Comparison of ENCODE assay signal across 9 cellular contexts in the genomic region with DNA sequence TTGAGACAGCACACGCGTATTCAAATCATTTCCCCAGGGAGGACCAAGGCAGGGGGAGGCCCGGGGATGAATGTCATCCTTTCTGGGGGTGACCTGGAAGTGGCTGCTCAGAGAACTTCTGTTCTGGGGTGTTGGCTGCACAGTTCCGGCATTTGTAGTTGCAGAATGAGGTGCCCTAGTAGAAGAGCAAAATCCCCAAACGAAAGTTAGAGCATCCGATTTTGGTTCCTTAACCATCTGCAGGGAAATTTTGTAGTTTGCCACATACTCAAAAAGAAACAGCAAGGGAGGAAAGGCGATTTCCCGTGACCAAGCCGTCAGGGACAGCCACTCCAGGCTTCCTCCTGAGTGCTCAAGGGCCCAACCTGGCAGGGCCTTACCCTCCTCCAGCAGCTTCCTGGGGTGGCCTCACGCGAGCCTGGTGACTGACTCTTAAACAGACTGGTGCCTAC. TPM values are rescaled to one million over a fixed set of nuclear protein-coding genes. Genes with fewer than 3 reads are reported as not detected.
DNase-seq lines count a peak whose midpoint lies in the region; ATAC-seq lines count a peak whose summit lies in the region.
"Had no signal": no experiment of that assay in that cellular context is flagged by ENCODE, and none has a peak within 500 bp of the region (broad histone marks: within the 10 kb centered on the region; RNA-seq: fewer than 3 reads in every experiment).

No MANE protein-coding gene starts in this region.

- H3K27me3 ChIP-seq in SJCRH30, result no peaks in the 10 kb centered on the region

- no peaks in the 10 kb centered on the region for H3K36me3 ChIP-seq in SJCRH30

- DNase-seq in DMS53 (lab: John Stamatoyannopoulos, UW), result no peak
- no peak for DNase-seq in NCI-H2196 (lab: John Stamatoyannopoulos, UW; ENCODE audit: unreplicated experiment)
- DNase-seq in SJCRH30, result no peak
- no peak for DNase-seq in stimulated activated CD4-positive, alpha-beta T cell treated with anti-CD3 and anti-CD28 coated beads, Interleukin-1b, Interleukin-23, amount 100 ng/mL, for 48 hours
- DNase-seq: activated CD4-positive, alpha-beta memory T cell treated with anti-CD3 and anti-CD28 coated beads, Interleukin-2, amount 10 ng/mL, durations not matched to agents 7 days and 5 days had no signal

- H3K9me3 ChIP-seq in SJCRH30 (replicated peaks), result no peaks in the 10 kb centered on the region

- no peak overlapping the region for H3K27ac ChIP-seq in SJCRH30

- H3K4me3 ChIP-seq in SJCRH30, result no peak overlapping the region

- ATAC-seq in GM18498 (IDR thresholded peaks at IDR 0.05; ENCODE audit: unreplicated experiment) (peak; percentile 57), GM19455 (IDR thresholded peaks at IDR 0.05; ENCODE audit: unreplicated experiment) (peak; percentile 56), HG02885 (IDR thresholded peaks at IDR 0.05; ENCODE audit: poor library complexity, unreplicated experiment) (peak; percentile 70), esophagus mucosa (peak; percentile 6)

- peaks cover 9% of the 10 kb centered on the region for H3K4me1 ChIP-seq in SJCRH30

RNA-seq across cellular contexts. Expression of a gene that starts 13.0 kb away (rescaled TPM):
- 15.1 TPM for total RNA-seq in esophagus mucosa
- total RNA-seq in SJCRH30 (2014; rRNA removed; shearing (Covaris generic)), result 14.0 and 14.6 TPM in 2 replicates

Comparison
In these comparisons a context has a peak if more than half of its experiments do, and no peak if none do; other contexts are left out.
1. ATAC-seq: peak in every context shown above with its lines; median percentile 70 in HG02885; 57 in GM18498; 56 in GM19455; 6 in esophagus mucosa.